8 cellular contexts compared by ENCODE assay signal in the genomic region with DNA sequence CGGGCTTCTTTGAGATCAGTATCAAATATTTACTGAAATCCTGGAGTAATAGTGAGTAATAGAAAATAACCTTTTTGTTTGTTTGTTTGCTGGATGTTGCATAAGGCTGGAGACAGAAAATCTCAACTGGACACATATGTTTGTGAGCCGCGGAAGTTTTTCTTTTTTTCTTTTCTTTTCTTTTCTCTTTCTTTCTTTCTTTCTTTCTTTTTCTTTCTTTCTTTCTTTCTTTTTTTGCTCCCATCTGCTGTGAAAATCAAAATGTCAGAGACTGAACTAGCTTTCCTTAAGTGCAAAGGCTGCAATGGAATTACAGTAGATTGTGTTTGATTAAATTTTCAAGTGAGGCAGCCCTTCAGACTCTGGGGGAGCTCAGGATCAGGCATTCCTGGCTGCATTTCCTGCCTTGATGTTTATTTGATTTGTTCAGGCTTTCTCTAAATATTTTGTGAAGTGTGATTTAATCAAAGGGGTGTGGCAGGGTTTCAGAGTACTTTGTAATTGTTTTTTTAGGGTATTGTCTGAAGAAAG. TPM values are rescaled to one million over a fixed set of nuclear protein-coding genes. Genes with fewer than 3 reads are reported as not detected.
DNase-seq lines count a peak whose midpoint lies in the region; ATAC-seq and TF ChIP-seq lines count a peak whose summit lies in the region.

No MANE protein-coding gene starts in this region.

- peaks cover 5 to 9% of the 10 kb centered on the region in 2 donors for H3K36me3 Mint-ChIP-seq in CD14-positive monocyte
- no peaks in the 10 kb centered on the region for H3K36me3 Mint-ChIP-seq in natural killer cell treated with Interleukin-12 subunit alpha and Interleukin-12 subunit beta and Interleukin-15 and Interleukin-18, amount 100 ng/mL, for 72 hours

- DNase-seq in CD14-positive monocyte (ENCODE audit: low spot score): no peak
- no peak for DNase-seq in NB4 (ENCODE audit: low read depth)
- no peak for DNase-seq in coronary artery (ENCODE audit: low spot score)
- no peak for DNase-seq in natural killer cell treated with Interleukin-12 subunit alpha and Interleukin-12 subunit beta and Interleukin-15 and Interleukin-18, amount 100 ng/mL, for 72 hours (ENCODE audit: low spot score)
- DNase-seq in NCI-H2227 (lab: John Stamatoyannopoulos, UW; ENCODE audit: unreplicated experiment): no peak
- DNase-seq in stimulated activated CD4-positive, alpha-beta T cell treated with anti-CD3 and anti-CD28 coated beads, Interleukin-4, amount 100 ng/mL, for 4 hours: no peak

- no peaks in the 10 kb centered on the region for H3K27me3 Mint-ChIP-seq in CD14-positive monocyte (ENCODE audit: low read depth in 3 of 3)
- H3K27me3 Mint-ChIP-seq in natural killer cell treated with Interleukin-12 subunit alpha and Interleukin-12 subunit beta and Interleukin-15 and Interleukin-18, amount 100 ng/mL, for 72 hours: peaks cover 0 to 7% of the 10 kb centered on the region in 2 donors

- intact Hi-C loops in CD14-positive monocyte (cut with micrococcal nuclease): loop anchor here (5.0 to 10.0 kb wide), 2 partner anchors 83 to 120 kb away; no protein-coding TSS in a partner anchor

- peaks cover 68% of the 10 kb centered on the region for H3K4me1 Mint-ChIP-seq in CD14-positive monocyte
- peaks cover 12 to 20% of the 10 kb centered on the region in 2 donors for H3K4me1 Mint-ChIP-seq in natural killer cell treated with Interleukin-12 subunit alpha and Interleukin-12 subunit beta and Interleukin-15 and Interleukin-18, amount 100 ng/mL, for 72 hours (ENCODE audit: low read depth in 2 of 2)

- TF ChIP-seq CTCF in CD14-positive monocyte (IDR thresholded peaks at IDR 0.05) (no peak), NB4 (IDR thresholded peaks at IDR 0.05; ENCODE audit: low read depth, low read length) (no peak), coronary artery (IDR thresholded peaks at IDR 0.05) (no peak)

- TF ChIP-seq POLR2A in NB4 (IDR thresholded peaks at IDR 0.05; ENCODE audit: extremely low read depth, insufficient read length): no peak

- H3K27ac ChIP-seq in coronary artery: peak overlapping the region; percentile 68 to 89

- H3K4me3 ChIP-seq in NB4 (ENCODE audit: low read depth, low read length) (peak overlapping the region; percentile 82), coronary artery (peak overlapping the region; percentile 88)

- peak overlapping the region; percentile 95 to 96 for H3K4me3 Mint-ChIP-seq in CD14-positive monocyte
- peak overlapping the region; percentile 84 for H3K4me3 Mint-ChIP-seq in natural killer cell treated with Interleukin-12 subunit alpha and Interleukin-12 subunit beta and Interleukin-15 and Interleukin-18, amount 100 ng/mL, for 72 hours

- no peak for ATAC-seq in natural killer cell treated with Interleukin-12 subunit alpha and Interleukin-12 subunit beta and Interleukin-15 and Interleukin-18, amount 100 ng/mL, for 72 hours
- ATAC-seq in GM19328 (IDR thresholded peaks at IDR 0.05; ENCODE audit: unreplicated experiment): no peak
- ATAC-seq in GM18517 (IDR thresholded peaks at IDR 0.05; ENCODE audit: unreplicated experiment): no peak

- peak overlapping the region; percentile 92 to 97 (median 95) for H3K27ac Mint-ChIP-seq in CD14-positive monocyte
- peak overlapping the region; percentile 52 to 66 for H3K27ac Mint-ChIP-seq in natural killer cell treated with Interleukin-12 subunit alpha and Interleukin-12 subunit beta and Interleukin-15 and Interleukin-18, amount 100 ng/mL, for 72 hours

- H3K9me3 Mint-ChIP-seq in CD14-positive monocyte: no peaks in the 10 kb centered on the region
- H3K9me3 Mint-ChIP-seq in natural killer cell treated with Interleukin-12 subunit alpha and Interleukin-12 subunit beta and Interleukin-15 and Interleukin-18, amount 100 ng/mL, for 72 hours: no peaks in the 10 kb centered on the region

RNA-seq across cellular contexts. Expression of gene FRY, which starts 0.3 kb away (rescaled TPM):
- 1 to 10 TPM; 3.9 to 5.0 TPM for polyA plus RNA-seq in CD14-positive monocyte
- total RNA-seq in natural killer cell treated with Interleukin-12 subunit alpha and Interleukin-12 subunit beta and Interleukin-15 and Interleukin-18, amount 100 ng/mL, for 72 hours: 1 to 10 TPM; 1.5 to 6.1 TPM
